ENCODE assay signal across 16 cellular contexts in the genomic region with DNA sequence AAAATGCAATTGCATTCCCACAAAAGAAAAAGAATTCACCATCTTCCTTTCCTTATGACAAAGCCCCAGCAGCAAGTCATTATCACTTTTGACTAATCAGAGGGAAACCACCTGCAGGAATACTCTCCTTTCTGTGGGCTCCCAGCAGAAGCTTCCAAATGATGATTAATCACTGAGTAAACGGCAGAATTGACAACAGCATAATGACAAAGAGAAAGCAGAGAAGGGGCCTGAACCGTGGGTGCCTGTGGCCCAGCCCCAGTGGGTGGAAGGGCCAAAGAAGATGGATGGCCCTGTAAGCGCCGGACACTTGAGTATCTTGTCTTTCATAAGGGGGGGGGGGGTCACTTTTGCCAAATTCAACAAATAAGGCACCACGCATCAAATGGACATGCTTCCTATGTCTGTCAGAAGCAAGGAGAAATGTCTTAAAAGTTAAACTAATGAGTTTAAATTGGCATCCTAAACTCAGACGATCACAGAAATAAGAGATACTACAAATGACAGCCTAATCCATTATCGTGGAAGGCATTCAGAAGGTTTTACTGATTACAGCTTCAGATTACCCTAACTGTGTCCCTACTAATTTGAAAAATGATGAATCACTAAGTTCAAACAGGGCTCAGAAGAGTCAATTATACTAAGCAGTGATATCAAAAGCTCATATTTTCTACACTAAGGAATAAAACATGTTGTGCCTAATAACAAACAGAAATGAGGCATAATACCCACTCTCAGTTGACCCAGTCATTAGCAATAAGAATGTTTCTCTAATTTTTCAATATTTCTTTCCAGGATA.
DNase-seq lines count a peak whose midpoint lies in the region; ATAC-seq and TF ChIP-seq lines count a peak whose summit lies in the region.
"Had no signal": no experiment of that assay in that cellular context is flagged by ENCODE, and none has a peak within 500 bp of the region (broad histone marks: within the 10 kb centered on the region; RNA-seq: fewer than 3 reads in every experiment).

No MANE protein-coding gene starts in this region.

- H3K9ac ChIP-seq in HCT116 (ENCODE audit: low read length) = no peak overlapping the region

- no peak for TF ChIP-seq POLR2A in HCT116 (IDR thresholded peaks at IDR 0.05; ENCODE audit: borderline replicate concordance, extremely low read depth, insufficient read depth, insufficient read length)

- H3K36me3 Mint-ChIP-seq in activated CD4-positive, alpha-beta T cell treated with anti-CD3 and anti-CD28 coated beads, Interleukin-2, amount 10 ng/mL, durations not matched to agents 24 days and 14 days (ENCODE audit: low read depth) = no peaks in the 10 kb centered on the region
- no peaks in the 10 kb centered on the region for H3K36me3 Mint-ChIP-seq in activated T-helper 17 cell treated with anti-CD3 and anti-CD28 coated beads, Interleukin-2, amount 50 U/mL, for 72 hours (ENCODE audit: low read depth)

- no peak overlapping the region for H3K4me3 ChIP-seq in HCT116 (replicated peaks in 1 of 2; ENCODE audit: low read depth in 1 of 2, low read length in 2 of 2)
- H3K4me3 ChIP-seq: heart right ventricle, ovary, tibial nerve had no signal

- H3K4me1 Mint-ChIP-seq in activated CD4-positive, alpha-beta T cell treated with anti-CD3 and anti-CD28 coated beads, Interleukin-2, amount 10 ng/mL, durations not matched to agents 24 days and 14 days = peaks cover 30% of the 10 kb centered on the region
- peaks cover 7% of the 10 kb centered on the region for H3K4me1 Mint-ChIP-seq in activated T-helper 17 cell treated with anti-CD3 and anti-CD28 coated beads, Interleukin-2, amount 50 U/mL, for 72 hours

- H3K36me3 ChIP-seq in HCT116 (ENCODE audit: control insufficient read depth in 1 of 2, insufficient read depth in 2 of 2, low read length in 2 of 2) = no peaks in the 10 kb centered on the region
- H3K36me3 ChIP-seq: heart right ventricle, ovary, tibial nerve had no signal

- no peaks in the 10 kb centered on the region for H4K20me1 ChIP-seq in HCT116 (ENCODE audit: insufficient read depth)

- ATAC-seq in HCT116 = no peak
- ATAC-seq in activated T-helper 17 cell treated with anti-CD3 and anti-CD28 coated beads, Interleukin-2, amount 50 U/mL, for 72 hours (replicated peaks) = peak; percentile 97
- no peak for ATAC-seq in GM19328 (IDR thresholded peaks at IDR 0.05; ENCODE audit: unreplicated experiment)
- ATAC-seq: heart right ventricle had no signal

- no peaks in the 10 kb centered on the region for H3K4me1 ChIP-seq in HCT116 (ENCODE audit: control insufficient read depth in 1 of 2, insufficient read depth in 2 of 2, low read length in 2 of 2)
- H3K4me1 ChIP-seq: heart right ventricle, tibial nerve had no signal

- no peaks in the 10 kb centered on the region for H3K9me3 ChIP-seq in HCT116 (ENCODE audit: control insufficient read depth in 1 of 2, insufficient read depth in 1 of 2, low read depth in 1 of 2, low read length in 2 of 2)
- H3K9me3 ChIP-seq: heart right ventricle, ovary had no signal

- POLR2A ChIA-PET in HCT116 (lab: Charles Lee) = no interaction called here

- no peak overlapping the region for H3K4me2 ChIP-seq in HCT116 (ENCODE audit: low read length)

- H3K27me3 ChIP-seq in HCT116 (ENCODE audit: insufficient read depth, low read length) = no peaks in the 10 kb centered on the region
- H3K27me3 ChIP-seq: ovary, tibial nerve had no signal

- intact Hi-C loops in activated CD4-positive, alpha-beta T cell treated with anti-CD3 and anti-CD28 coated beads, Interleukin-2, amount 10 ng/mL, durations not matched to agents 24 days and 14 days (cut with micrococcal nuclease) = loop anchor here (1.0 to 2.0 kb wide), 3 partner anchors 11 to 300 kb away; no protein-coding TSS in a partner anchor
- intact Hi-C loops in HCT116 (cut with micrococcal nuclease) = no loop called here

- H3K27ac Mint-ChIP-seq in activated CD4-positive, alpha-beta T cell treated with anti-CD3 and anti-CD28 coated beads, Interleukin-2, amount 10 ng/mL, durations not matched to agents 24 days and 14 days = peak overlapping the region; percentile 94
- H3K27ac Mint-ChIP-seq in activated T-helper 17 cell treated with anti-CD3 and anti-CD28 coated beads, Interleukin-2, amount 50 U/mL, for 72 hours = peak overlapping the region; percentile 47

- CTCF ChIA-PET in HCT116 (lab: Charles Lee) = no interaction called here

- H3K27ac ChIP-seq in HCT116 (ENCODE audit: low read depth, low read length) = no peak overlapping the region
- H3K27ac ChIP-seq: heart right ventricle, ovary, tibial nerve had no signal

- peaks cover 2% of the 10 kb centered on the region for H3K27me3 Mint-ChIP-seq in activated CD4-positive, alpha-beta T cell treated with anti-CD3 and anti-CD28 coated beads, Interleukin-2, amount 10 ng/mL, durations not matched to agents 24 days and 14 days
- peaks cover 5% of the 10 kb centered on the region for H3K27me3 Mint-ChIP-seq in activated T-helper 17 cell treated with anti-CD3 and anti-CD28 coated beads, Interleukin-2, amount 50 U/mL, for 72 hours

- TF ChIP-seq RAD21 in HCT116 (IDR thresholded peaks at IDR 0.05; ENCODE audit: low read depth) = no peak

- no TSS peak for BruUV-seq in HCT116 (replicated peaks; lab: Mats Ljungman, UMichigan)

- no peak for TF ChIP-seq CTCF in HCT116 (IDR thresholded peaks at IDR 0.05 in 2 of 3, conservative IDR thresholded peaks at IDR 0.05 in 1 of 3; ENCODE audit: borderline replicate concordance in 1 of 3, insufficient read depth in 1 of 3, low read depth in 2 of 3, low read length in 2 of 3)

- RAD21 ChIA-PET in HCT116 (lab: Charles Lee; ENCODE audit: low non-redundant PET in 1 of 2, low total read pairs in 2 of 2, uncharacterized antibody in 2 of 2, unreplicated experiment in 2 of 2) = no interaction called here

- peaks cover 10% of the 10 kb centered on the region for H3K9me3 Mint-ChIP-seq in activated CD4-positive, alpha-beta T cell treated with anti-CD3 and anti-CD28 coated beads, Interleukin-2, amount 10 ng/mL, durations not matched to agents 24 days and 14 days
- H3K9me3 Mint-ChIP-seq in activated T-helper 17 cell treated with anti-CD3 and anti-CD28 coated beads, Interleukin-2, amount 50 U/mL, for 72 hours = peaks cover 3% of the 10 kb centered on the region

- no peaks in the 10 kb centered on the region for H3K79me2 ChIP-seq in HCT116 (ENCODE audit: insufficient read depth, low read length)

- DNase-seq in activated CD4-positive, alpha-beta T cell treated with anti-CD3 and anti-CD28 coated beads, Interleukin-2, amount 10 ng/mL, durations not matched to agents 24 days and 14 days = no peak
- no peak for DNase-seq in activated CD4-positive, alpha-beta T cell treated with anti-CD3 and anti-CD28 coated beads for 1 hour
- DNase-seq in HCT116 (ENCODE audit: low read depth, low spot score) (no peak), H4 (ENCODE audit: low spot score) (no peak), globus pallidus (ENCODE audit: low spot score) (no peak)
- peak; percentile 52 for DNase-seq in stimulated activated CD4-positive, alpha-beta T cell treated with anti-CD3 and anti-CD28 coated beads, Interleukin-15, amount 100 ng/mL, for 24 hours
- DNase-seq: activated CD4-positive, CD25-positive, alpha-beta regulatory T cell treated with anti-CD3 and anti-CD28 coated beads, Interleukin-2, amount 50 U/mL, for 72 hours; DMS79 treated with DMSO at 0.1 percent for 48 hours; heart right ventricle; kidney glomerular epithelial cell; OCI-M1; ovary; small intestine had no signal

- H3K9me2 ChIP-seq in HCT116 (ENCODE audit: insufficient read depth) = 0 out of 2 replicates have a peak, but pooled peaks cover 3% of the 10 kb centered on the region

- H3K4me3 Mint-ChIP-seq in activated CD4-positive, alpha-beta T cell treated with anti-CD3 and anti-CD28 coated beads, Interleukin-2, amount 10 ng/mL, durations not matched to agents 24 days and 14 days = peak overlapping the region; percentile 41
- peak overlapping the region; percentile 3 for H3K4me3 Mint-ChIP-seq in activated T-helper 17 cell treated with anti-CD3 and anti-CD28 coated beads, Interleukin-2, amount 50 U/mL, for 72 hours

- no peak overlapping the region for H2AFZ ChIP-seq in HCT116 (ENCODE audit: low read depth, low read length, poor library complexity, severe bottlenecking)

TF ChIP-seq in HCT116, 20 proteins besides CTCF, POLR2A, EP300 and RAD21:
- TF ChIP-seq EZH2 (IDR thresholded peaks at IDR 0.05) (no peak), FOSL1 (IDR thresholded peaks at IDR 0.05; ENCODE audit: low read depth) (peak; percentile 25; the same call in 1 of the 2 replicates), TCF7L2 (IDR thresholded peaks at IDR 0.05; ENCODE audit: borderline replicate concordance, extremely low read depth, insufficient read depth, insufficient read length) (no peak), YY1 (IDR thresholded peaks at IDR 0.05; ENCODE audit: extremely low read depth, insufficient replicate concordance, low read depth, low read length) (no peak), ZFX (IDR thresholded peaks at IDR 0.05) (no peak)
- TF ChIP-seq, protein P1, sequence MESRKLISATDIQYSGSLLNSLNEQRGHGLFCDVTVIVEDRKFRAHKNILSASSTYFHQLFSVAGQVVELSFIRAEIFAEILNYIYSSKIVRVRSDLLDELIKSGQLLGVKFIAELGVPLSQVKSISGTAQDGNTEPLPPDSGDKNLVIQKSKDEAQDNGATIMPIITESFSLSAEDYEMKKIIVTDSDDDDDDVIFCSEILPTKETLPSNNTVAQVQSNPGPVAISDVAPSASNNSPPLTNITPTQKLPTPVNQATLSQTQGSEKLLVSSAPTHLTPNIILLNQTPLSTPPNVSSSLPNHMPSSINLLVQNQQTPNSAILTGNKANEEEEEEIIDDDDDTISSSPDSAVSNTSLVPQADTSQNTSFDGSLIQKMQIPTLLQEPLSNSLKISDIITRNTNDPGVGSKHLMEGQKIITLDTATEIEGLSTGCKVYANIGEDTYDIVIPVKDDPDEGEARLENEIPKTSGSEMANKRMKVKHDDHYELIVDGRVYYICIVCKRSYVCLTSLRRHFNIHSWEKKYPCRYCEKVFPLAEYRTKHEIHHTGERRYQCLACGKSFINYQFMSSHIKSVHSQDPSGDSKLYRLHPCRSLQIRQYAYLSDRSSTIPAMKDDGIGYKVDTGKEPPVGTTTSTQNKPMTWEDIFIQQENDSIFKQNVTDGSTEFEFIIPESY (IDR thresholded peaks at IDR 0.05; ENCODE audit: extremely low read depth, insufficient replicate concordance, low read length) = no peak
TF ChIP-seq in HCT116: peak in this region for 1.
